ENCODE assay signal across 23 cellular contexts in genomic region chr6:31336872-31337496, GRCh38. TPM values are rescaled to one million over a fixed set of nuclear protein-coding genes. Genes with fewer than 3 reads are reported as not detected.
DNase-seq lines count a peak whose midpoint lies in the region; ATAC-seq and TF ChIP-seq lines count a peak whose summit lies in the region.
"Had no signal": no experiment of that assay in that cellular context is flagged by ENCODE, and none has a peak within 500 bp of the region (broad histone marks: within the 10 kb centered on the region; RNA-seq: fewer than 3 reads in every experiment).

No MANE protein-coding gene starts in this region.

- H3K4me3 Mint-ChIP-seq in activated CD8-positive, alpha-beta memory T cell treated with anti-CD3 and anti-CD28 coated beads, Interleukin-2, amount 10 ng/mL, durations not matched to agents 7 days and 5 days, result no peak overlapping the region
- H3K4me3 Mint-ChIP-seq in GM23338, result no peak overlapping the region
- no peak overlapping the region for H3K4me3 Mint-ChIP-seq in activated T-helper 17 cell treated with anti-CD3 and anti-CD28 coated beads, Interleukin-2, amount 50 U/mL, for 72 hours
- H3K4me3 Mint-ChIP-seq: activated naive CD8-positive, alpha-beta T cell; dendritic cell treated with granulocyte-macrophage colony-stimulating factor and Interleukin-4, amounts not matched to agents 40 ng/mL and 50 ng/mL, for 4 days; HFFc6; immature natural killer cell; T-helper 2 cell treated with Interferon-gamma antibody and Interleukin-4, amounts not matched to agents 5 μg/mL and 100 μg/mL, for 36 hours had no signal

- no peaks in the 10 kb centered on the region for H3K27me3 ChIP-seq in GM23338 (ENCODE audit: insufficient read depth)
- H3K27me3 ChIP-seq in ovary, result no peaks in the 10 kb centered on the region
- H3K27me3 ChIP-seq in vagina, result no peaks in the 10 kb centered on the region
- H3K27me3 ChIP-seq: SJCRH30 had no signal

- H3K9me3 ChIP-seq in ovary (peaks cover 0 to 2% of the 10 kb centered on the region in 2 donors), vagina (peaks cover 13% of the 10 kb centered on the region)
- H3K9me3 ChIP-seq: SJCRH30 had no signal

- peaks cover 12% of the 10 kb centered on the region for H3K27me3 Mint-ChIP-seq in activated CD8-positive, alpha-beta memory T cell treated with anti-CD3 and anti-CD28 coated beads, Interleukin-2, amount 10 ng/mL, durations not matched to agents 7 days and 5 days
- H3K27me3 Mint-ChIP-seq in GM23338 (ENCODE audit: insufficient read depth, low read depth, poor library complexity), result peaks cover 8% of the 10 kb centered on the region
- H3K27me3 Mint-ChIP-seq in activated T-helper 17 cell treated with anti-CD3 and anti-CD28 coated beads, Interleukin-2, amount 50 U/mL, for 72 hours, result no peaks in the 10 kb centered on the region
- H3K27me3 Mint-ChIP-seq: activated naive CD8-positive, alpha-beta T cell had no signal

- H3K27ac ChIP-seq in GM23338 (ENCODE audit: low read depth) (no peak overlapping the region; the same call in 1 of the 2 replicates), ovary (no peak overlapping the region), vagina (no peak overlapping the region)
- H3K27ac ChIP-seq: lower lobe of right lung, parathyroid adenoma, SJCRH30 had no signal

- no peak for TF ChIP-seq POLR2A in ovary (IDR thresholded peaks at IDR 0.05)
- no peak for TF ChIP-seq POLR2A in vagina (IDR thresholded peaks at IDR 0.05)

- H3K4me1 ChIP-seq in GM23338 (ENCODE audit: insufficient read depth) (no peaks in the 10 kb centered on the region), ovary (ENCODE audit: insufficient read depth) (no peaks in the 10 kb centered on the region), vagina (no peaks in the 10 kb centered on the region)
- H3K4me1 ChIP-seq: lower lobe of right lung, parathyroid adenoma, SJCRH30 had no signal

- H3K9me3 Mint-ChIP-seq in activated CD8-positive, alpha-beta memory T cell treated with anti-CD3 and anti-CD28 coated beads, Interleukin-2, amount 10 ng/mL, durations not matched to agents 7 days and 5 days (ENCODE audit: low read depth), result peaks cover 46% of the 10 kb centered on the region
- H3K9me3 Mint-ChIP-seq in GM23338, result peaks cover 68% of the 10 kb centered on the region
- H3K9me3 Mint-ChIP-seq in activated T-helper 17 cell treated with anti-CD3 and anti-CD28 coated beads, Interleukin-2, amount 50 U/mL, for 72 hours, result peaks cover 40% of the 10 kb centered on the region

- no peak for TF ChIP-seq EP300 in ovary (IDR thresholded peaks at IDR 0.05)

- H3K79me2 ChIP-seq in GM23338 (replicated peaks; ENCODE audit: insufficient read depth), result no peaks in the 10 kb centered on the region
- H3K79me2 ChIP-seq: parathyroid adenoma had no signal

- WGBS in ovary, 3 donors, result 47 to 61% (median 56%) methylated on average over 3 of the region's 3 CpGs

- H2AFZ ChIP-seq in GM23338, result no peak overlapping the region
- H2AFZ ChIP-seq: parathyroid adenoma had no signal

- TF ChIP-seq CTCF in GM23338 (conservative IDR thresholded peaks at IDR 0.05; ENCODE audit: low read depth in 2 of 2) (no peak), ovary (IDR thresholded peaks at IDR 0.05) (no peak), vagina (IDR thresholded peaks at IDR 0.05) (no peak)

- H3K4me1 Mint-ChIP-seq in activated CD8-positive, alpha-beta memory T cell treated with anti-CD3 and anti-CD28 coated beads, Interleukin-2, amount 10 ng/mL, durations not matched to agents 7 days and 5 days, result peaks cover 17% of the 10 kb centered on the region
- no peaks in the 10 kb centered on the region for H3K4me1 Mint-ChIP-seq in GM23338
- peaks cover 7% of the 10 kb centered on the region for H3K4me1 Mint-ChIP-seq in activated T-helper 17 cell treated with anti-CD3 and anti-CD28 coated beads, Interleukin-2, amount 50 U/mL, for 72 hours

- H3K4me2 ChIP-seq in GM23338, result no peak overlapping the region

- no peak for ATAC-seq in activated CD8-positive, alpha-beta memory T cell treated with anti-CD3 and anti-CD28 coated beads, Interleukin-2, amount 10 ng/mL, durations not matched to agents 7 days and 5 days
- ATAC-seq in GM23338, result no peak
- ATAC-seq in activated T-helper 17 cell treated with anti-CD3 and anti-CD28 coated beads, Interleukin-2, amount 50 U/mL, for 72 hours (replicated peaks), result no peak
- ATAC-seq: lower lobe of right lung had no signal

- DNase-seq in activated CD8-positive, alpha-beta memory T cell treated with anti-CD3 and anti-CD28 coated beads, Interleukin-2, amount 10 ng/mL, durations not matched to agents 7 days and 5 days, result no peak
- no peak for DNase-seq in activated CD8-positive, alpha-beta memory T cell treated with anti-CD3 and anti-CD28 coated beads, Interleukin-2, amount 50 U/mL, for 48 hours
- DNase-seq in GM23338 (ENCODE audit: low spot score) (peak; percentile 71), islet precursor cell (peak; percentile 45), NCI-H524 (lab: John Stamatoyannopoulos, UW) (no peak), ovary (no peak), vagina (ENCODE audit: extremely low spot score in 2 of 2) (no peak)
- DNase-seq: activated CD4-positive, CD25-positive, alpha-beta regulatory T cell treated with anti-CD3 and anti-CD28 coated beads, Interleukin-2, amount 50 U/mL, for 72 hours; AML-193; Calu3; HFFc6; immature natural killer cell; Kasumi-1; lower lobe of right lung; NCI-H1694; NCI-H526 treated with DMSO at 0.1 percent for 48 hours; OCI-M1; SJCRH30 had no signal

- intact Hi-C loops in ovary (cut with DNase I), result no loop called here
- intact Hi-C loops in vagina (cut with DNase I), result no loop called here

- peaks cover 52% of the 10 kb centered on the region for H3K36me3 Mint-ChIP-seq in activated CD8-positive, alpha-beta memory T cell treated with anti-CD3 and anti-CD28 coated beads, Interleukin-2, amount 10 ng/mL, durations not matched to agents 7 days and 5 days
- peaks cover 53% of the 10 kb centered on the region for H3K36me3 Mint-ChIP-seq in GM23338 (ENCODE audit: low read depth)
- H3K36me3 Mint-ChIP-seq in activated T-helper 17 cell treated with anti-CD3 and anti-CD28 coated beads, Interleukin-2, amount 50 U/mL, for 72 hours (ENCODE audit: low read depth), result no peaks in the 10 kb centered on the region

- H4K20me1 ChIP-seq in GM23338 (replicated peaks; ENCODE audit: insufficient read depth), result no peaks in the 10 kb centered on the region

- H3K9me2 ChIP-seq in GM23338 (ENCODE audit: insufficient read depth), result peaks cover 3% of the 10 kb centered on the region; the same call in 1 of the 2 replicates

- CTCF ChIA-PET in activated CD8-positive, alpha-beta memory T cell treated with anti-CD3 and anti-CD28 coated beads, Interleukin-2, amount 10 ng/mL, durations not matched to agents 7 days and 5 days (lab: Charles Lee), result interaction anchor here (1.3 kb wide), 1 partner anchor 13 kb away, joined by 3 read pairs; no protein-coding TSS in a partner anchor

- H3F3A ChIP-seq in GM23338 (replicated peaks; ENCODE audit: low read depth), result no peaks in the 10 kb centered on the region

- H3K4me3 ChIP-seq in GM23338 (no peak overlapping the region), ovary (no peak overlapping the region), vagina (no peak overlapping the region)
- H3K4me3 ChIP-seq: lower lobe of right lung, SJCRH30 had no signal

- H3K36me3 ChIP-seq in GM23338 (ENCODE audit: insufficient read depth) (peaks cover 15% of the 10 kb centered on the region; the same call in 1 of the 2 replicates), ovary (no peaks in the 10 kb centered on the region), vagina (no peaks in the 10 kb centered on the region)
- H3K36me3 ChIP-seq: lower lobe of right lung, SJCRH30 had no signal

- H3K27ac Mint-ChIP-seq in activated CD8-positive, alpha-beta memory T cell treated with anti-CD3 and anti-CD28 coated beads, Interleukin-2, amount 10 ng/mL, durations not matched to agents 7 days and 5 days, result peak overlapping the region; percentile 62
- no peak overlapping the region for H3K27ac Mint-ChIP-seq in GM23338
- peak overlapping the region; percentile 63 for H3K27ac Mint-ChIP-seq in activated T-helper 17 cell treated with anti-CD3 and anti-CD28 coated beads, Interleukin-2, amount 50 U/mL, for 72 hours
- H3K27ac Mint-ChIP-seq: activated naive CD8-positive, alpha-beta T cell; dendritic cell treated with granulocyte-macrophage colony-stimulating factor and Interleukin-4, amounts not matched to agents 40 ng/mL and 50 ng/mL, for 4 days; HFFc6; immature natural killer cell; T-helper 2 cell treated with Interferon-gamma antibody and Interleukin-4, amounts not matched to agents 5 μg/mL and 100 μg/mL, for 36 hours had no signal

TF ChIP-seq in GM23338, 12 proteins besides CTCF, POLR2A, EP300 and RAD21 (continues in another document):
- no peak for TF ChIP-seq CREB1 (CRISPR knock-in tag; IDR thresholded peaks at IDR 0.05; ENCODE audit: low read depth)
- no peak for TF ChIP-seq JUNB (IDR thresholded peaks at IDR 0.05; ENCODE audit: unreplicated experiment)
- no peak for TF ChIP-seq ZNF114 (CRISPR knock-in tag; IDR thresholded peaks at IDR 0.05)

RNA-seq across cellular contexts. Expression of gene HLA-B, which starts 20.0 kb away (rescaled TPM):
- 1,000 to 10,000 TPM; 4,786 to 5,045 TPM for total RNA-seq in activated CD8-positive, alpha-beta memory T cell treated with anti-CD3 and anti-CD28 coated beads, Interleukin-2, amount 10 ng/mL, durations not matched to agents 7 days and 5 days
- total RNA-seq in GM23338 (2014; rRNA removed; shearing (Covaris generic)), result 36.1 and 44.3 TPM in 2 replicates
- 86.0 and 102 TPM in 2 replicates for polyA plus RNA-seq in GM23338 (2016; fragmentation: Nextera tagmentation; extraction: Ambion mirVana)
- total RNA-seq in activated T-helper 17 cell treated with anti-CD3 and anti-CD28 coated beads, Interleukin-2, amount 50 U/mL, for 72 hours, result 1,000 to 10,000 TPM; 3,089 to 4,180 TPM
- 100 to 1,000 TPM; 358 to 625 (median 492) TPM for total RNA-seq in ovary
- 1,000 to 10,000 TPM in 1 of 2 donors, 100 to 1,000 TPM in 1; 680 to 2,036 TPM for polyA plus RNA-seq in ovary
- total RNA-seq in vagina, result 921 TPM
- total RNA-seq: SJCRH30 had no signal

Comparison
In these comparisons a context has a peak if more than half of its experiments do, and no peak if none do; other contexts are left out.
1. DNase-seq: peak in GM23338 (single experiment) and islet precursor cell (single experiment); none in activated CD8-positive, alpha-beta memory T cell treated with anti-CD3 and anti-CD28 coated beads, Interleukin-2, amount 10 ng/mL, durations not matched to agents 7 days and 5 days (single experiment), activated CD8-positive, alpha-beta memory T cell treated with anti-CD3 and anti-CD28 coated beads, Interleukin-2, amount 50 U/mL, for 48 hours (single experiment), NCI-H524 (0 of 2), ovary (0 of 5) and vagina (0 of 2).